25 cellular contexts compared by ENCODE assay signal in the genomic region with DNA sequence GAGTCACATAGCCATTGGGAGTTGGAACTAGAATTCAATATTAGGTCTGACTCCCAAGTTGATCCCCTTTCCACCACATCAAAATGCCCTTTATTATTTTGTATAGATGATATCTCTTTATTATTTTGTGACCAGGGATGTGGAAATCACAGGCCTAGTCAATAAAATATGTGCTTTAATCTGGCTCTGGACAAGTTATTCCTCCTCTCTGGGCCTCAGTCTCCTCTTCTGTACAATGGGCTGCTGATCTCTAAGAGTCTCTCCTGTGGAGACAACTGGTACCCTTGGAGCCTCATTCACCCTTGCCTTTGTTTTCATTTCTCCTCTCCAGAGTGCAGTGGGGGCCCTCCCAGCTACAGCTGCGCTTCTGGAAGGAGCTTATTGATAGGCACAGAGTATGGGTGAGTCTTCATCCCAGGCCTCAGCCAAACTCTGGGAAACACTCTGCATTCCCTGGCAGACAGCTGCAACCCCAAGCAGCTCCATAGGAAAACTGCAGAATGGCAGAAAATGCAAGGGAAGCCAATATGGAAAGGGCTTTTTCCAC.
"Had no signal": no experiment of that assay in that cellular context is flagged by ENCODE, and none has a peak within 500 bp of the region (broad histone marks: within the 10 kb centered on the region; RNA-seq: fewer than 3 reads in every experiment).

No MANE protein-coding gene starts in this region.

- H3K27me3 ChIP-seq: SJSA1 had no signal

- H3K36me3 ChIP-seq: MG63, SJSA1 had no signal

- FAIRE-seq: HTR-8/SVneo, RCC 7860 had no signal

- H3K9me3 ChIP-seq: MG63, SJSA1 had no signal

- DNase-seq: Karpas-422, KG1, MG63, NCI-H1092, NCI-H1105 treated with DMSO at 0.1 percent for 48 hours, NCI-H1417 treated with DMSO at 0.1 percent for 48 hours, NCI-H146, NCI-H187, NCI-H2029, NCI-H2081 treated with DMSO at 0.1 percent for 48 hours, NCI-H2171, NCI-H226, NCI-H446, NCI-H510A, NCI-H524 treated with DMSO at 0.1 percent for 48 hours, NCI-H69, NCI-H774, Right ventricle myocardium superior, RPMI8226, SIG-M5 had no signal

- H3K4me3 ChIP-seq: MG63, SJSA1, SK-N-MC had no signal

- H3K27ac ChIP-seq: HL-60, SJSA1, SK-N-MC had no signal
